8 cellular contexts compared by ENCODE assay signal in the genomic region with DNA sequence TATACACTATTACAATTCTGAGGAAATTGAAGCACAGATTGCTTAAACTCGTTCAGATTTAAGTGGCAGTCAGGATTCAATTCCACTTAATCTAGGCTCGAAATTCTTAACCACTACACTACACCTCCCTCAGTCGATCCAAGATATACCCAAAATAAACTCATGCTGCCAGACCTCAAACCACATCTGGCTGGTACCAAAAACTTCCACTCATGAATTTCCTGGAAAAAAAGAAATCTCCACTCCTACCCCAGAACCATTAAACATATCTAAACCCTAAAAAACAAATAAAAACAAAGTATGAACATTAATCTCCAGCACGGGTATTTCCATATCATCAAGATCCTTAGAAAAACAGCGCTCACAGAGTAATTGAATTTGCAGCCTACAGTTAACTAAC. TPM values are rescaled to one million over a fixed set of nuclear protein-coding genes. Genes with fewer than 3 reads are reported as not detected.
DNase-seq lines count a peak whose midpoint lies in the region; ATAC-seq and TF ChIP-seq lines count a peak whose summit lies in the region.

No MANE protein-coding gene starts in this region.

- no peaks in the 10 kb centered on the region for H3K27me3 ChIP-seq in CD4-positive, CD25-positive, alpha-beta regulatory T cell (ENCODE audit: control insufficient read depth, insufficient read depth, low read length)
- no peaks in the 10 kb centered on the region for H3K27me3 ChIP-seq in colonic mucosa

- no peak for TF ChIP-seq CTCF in LNCaP clone FGC (IDR thresholded peaks at IDR 0.05; ENCODE audit: control insufficient read depth, extremely low read depth, insufficient read depth)
- TF ChIP-seq CTCF in colonic mucosa (IDR thresholded peaks at IDR 0.05) = no peak
- TF ChIP-seq CTCF in nephron progenitor cell (IDR thresholded peaks at IDR 0.05) = no peak

- peak overlapping the region; percentile 61 to 98 (median 79) for H3K27ac Mint-ChIP-seq in CD4-positive, CD25-positive, alpha-beta regulatory T cell
- H3K27ac Mint-ChIP-seq in nephron progenitor cell = peak overlapping the region; percentile 26

- H3K4me3 ChIP-seq in CD4-positive, CD25-positive, alpha-beta regulatory T cell (ENCODE audit: low read depth, low read length) = peak overlapping the region; percentile 91
- peak overlapping the region; percentile 93 for H3K4me3 ChIP-seq in LNCaP clone FGC (ENCODE audit: low read depth, low read length)
- H3K4me3 ChIP-seq in colonic mucosa = peak overlapping the region; percentile 61

- peak overlapping the region; percentile 90 to 99 (median 96) for H3K4me3 Mint-ChIP-seq in CD4-positive, CD25-positive, alpha-beta regulatory T cell
- H3K4me3 Mint-ChIP-seq in nephron progenitor cell = peak overlapping the region; percentile 87

- no peak for DNase-seq in CD4-positive, CD25-positive, alpha-beta regulatory T cell
- DNase-seq in LNCaP clone FGC (ENCODE audit: low read depth) (no peak), colonic mucosa (no peak), nephron progenitor cell (no peak), iPS-NIHi11 (ENCODE audit: low spot score) (no peak), NCI-H526 (lab: John Stamatoyannopoulos, UW) (no peak), middle frontal gyrus (ENCODE audit: extremely low spot score, low spot score) (no peak)

- peaks cover 23 to 37% (median 24%) of the 10 kb centered on the region in 4 donors for H3K4me1 Mint-ChIP-seq in CD4-positive, CD25-positive, alpha-beta regulatory T cell
- peaks cover 20% of the 10 kb centered on the region for H3K4me1 Mint-ChIP-seq in nephron progenitor cell

- H3K4me1 ChIP-seq in CD4-positive, CD25-positive, alpha-beta regulatory T cell (ENCODE audit: control insufficient read depth, insufficient read depth, low read length, poor library complexity, severe bottlenecking) = peaks cover 24% of the 10 kb centered on the region
- H3K4me1 ChIP-seq in colonic mucosa = peaks cover 7% of the 10 kb centered on the region

- H3K9me3 Mint-ChIP-seq in CD4-positive, CD25-positive, alpha-beta regulatory T cell = peaks cover 0 to 13% (median 2%) of the 10 kb centered on the region in 7 donors
- H3K9me3 Mint-ChIP-seq in nephron progenitor cell = peaks cover 86% of the 10 kb centered on the region

- no peaks in the 10 kb centered on the region for H3K27me3 Mint-ChIP-seq in CD4-positive, CD25-positive, alpha-beta regulatory T cell
- H3K27me3 Mint-ChIP-seq in nephron progenitor cell (ENCODE audit: low read depth, poor library complexity) = peaks cover 14% of the 10 kb centered on the region

- ATAC-seq in CD4-positive, CD25-positive, alpha-beta regulatory T cell (ENCODE audit: low read depth in 2 of 2) = no peak
- ATAC-seq in HG03378 (IDR thresholded peaks at IDR 0.05; ENCODE audit: unreplicated experiment) = no peak

- H3K9me3 ChIP-seq in CD4-positive, CD25-positive, alpha-beta regulatory T cell (ENCODE audit: control insufficient read depth in 2 of 2, low read length in 2 of 2) = peaks cover 2 to 6% of the 10 kb centered on the region in 2 experiments
- no peaks in the 10 kb centered on the region for H3K9me3 ChIP-seq in colonic mucosa

- no peak overlapping the region for H3K27ac ChIP-seq in CD4-positive, CD25-positive, alpha-beta regulatory T cell (ENCODE audit: insufficient read depth, low read length, poor library complexity, severe bottlenecking)
- peak overlapping the region; percentile 85 for H3K27ac ChIP-seq in colonic mucosa

- peaks cover 12% of the 10 kb centered on the region for H3K36me3 ChIP-seq in CD4-positive, CD25-positive, alpha-beta regulatory T cell (ENCODE audit: control insufficient read depth, insufficient read depth, low read length)
- no peaks in the 10 kb centered on the region for H3K36me3 ChIP-seq in colonic mucosa

- H3K9ac ChIP-seq in colonic mucosa (ENCODE audit: low read depth in 2 of 2, low read length in 2 of 2) = peak overlapping the region; percentile 70 to 82

- intact Hi-C loops in colonic mucosa (cut with DNase I) = loop anchor here (10.0 kb wide), 1 partner anchor 59 kb away; a partner anchor contains a TSS

- peaks cover 10% of the 10 kb centered on the region for H3K36me3 Mint-ChIP-seq in CD4-positive, CD25-positive, alpha-beta regulatory T cell
- peaks cover 82% of the 10 kb centered on the region for H3K36me3 Mint-ChIP-seq in nephron progenitor cell (ENCODE audit: low read depth)

RNA-seq across cellular contexts. Expression of a gene that starts 1.1 kb away (rescaled TPM):
- 10.7 TPM for total RNA-seq in CD4-positive, CD25-positive, alpha-beta regulatory T cell
- polyA plus RNA-seq in CD4-positive, CD25-positive, alpha-beta regulatory T cell = 1 to 10 TPM; 1.5 to 2.6 (median 2.3) TPM
- total RNA-seq in colonic mucosa = 1 to 10 TPM; 6.0 to 7.9 TPM

RNA-seq across cellular contexts. Expression of a gene that starts 59.4 kb away (rescaled TPM):
- total RNA-seq in CD4-positive, CD25-positive, alpha-beta regulatory T cell = 8.1 TPM
- 1 to 10 TPM; 5.0 to 8.9 (median 6.1) TPM for polyA plus RNA-seq in CD4-positive, CD25-positive, alpha-beta regulatory T cell
- total RNA-seq in colonic mucosa = 1 to 10 TPM in 1 of 2 donors, under 1 TPM in 1; 0.49 to 1.2 TPM

RNA-seq across cellular contexts. Expression of a gene that starts 59.5 kb away (rescaled TPM):
- 16.8 TPM for total RNA-seq in CD4-positive, CD25-positive, alpha-beta regulatory T cell
- 1 to 10 TPM; 4.4 to 5.8 (median 5.3) TPM for polyA plus RNA-seq in CD4-positive, CD25-positive, alpha-beta regulatory T cell
- 1 to 10 TPM; 3.2 to 3.8 TPM for total RNA-seq in colonic mucosa
